ENCODE assay signal across 13 cellular contexts in genomic region chr18:78542204-78542603, GRCh38.
DNase-seq lines count a peak whose midpoint lies in the region; ATAC-seq and TF ChIP-seq lines count a peak whose summit lies in the region.
"Had no signal": no experiment of that assay in that cellular context is flagged by ENCODE, and none has a peak within 500 bp of the region (broad histone marks: within the 10 kb centered on the region; RNA-seq: fewer than 3 reads in every experiment).

No MANE protein-coding gene starts in this region.

- H3K4me2 ChIP-seq in osteoblast (ENCODE audit: insufficient read depth, low read length): no peak overlapping the region

- no peaks in the 10 kb centered on the region for H3K79me2 ChIP-seq in osteoblast (ENCODE audit: insufficient read depth, low read length)

- no peak overlapping the region for H2AFZ ChIP-seq in osteoblast (ENCODE audit: low read length)

- no peak overlapping the region for H3K27ac Mint-ChIP-seq in activated CD4-positive, alpha-beta memory T cell treated with anti-CD3 and anti-CD28 coated beads for 36 hours
- H3K27ac Mint-ChIP-seq: activated naive CD8-positive, alpha-beta T cell had no signal

- H4K20me1 ChIP-seq in osteoblast (ENCODE audit: insufficient read depth, low read length): no peaks in the 10 kb centered on the region

- POLR2A ChIA-PET in activated CD4-positive, alpha-beta memory T cell treated with anti-CD3 and anti-CD28 coated beads for 36 hours (lab: Charles Lee): no interaction called here

- no peaks in the 10 kb centered on the region for H3K36me3 Mint-ChIP-seq in activated CD4-positive, alpha-beta memory T cell treated with anti-CD3 and anti-CD28 coated beads for 36 hours
- H3K36me3 Mint-ChIP-seq: activated naive CD8-positive, alpha-beta T cell had no signal

- peak; percentile 92 for ATAC-seq in left lobe of liver

- H3K27me3 Mint-ChIP-seq in activated CD4-positive, alpha-beta memory T cell treated with anti-CD3 and anti-CD28 coated beads for 36 hours: no peaks in the 10 kb centered on the region
- H3K27me3 Mint-ChIP-seq: activated naive CD8-positive, alpha-beta T cell had no signal

- H3K27ac ChIP-seq in transverse colon (no peak overlapping the region), osteoblast (ENCODE audit: low read depth, low read length) (no peak overlapping the region)
- H3K27ac ChIP-seq: Peyer's patch had no signal

- intact Hi-C loops in transverse colon (cut with DNase I; ENCODE audit: low total_unique reads): no loop called here
- intact Hi-C loops in activated CD4-positive, alpha-beta memory T cell treated with anti-CD3 and anti-CD28 coated beads for 36 hours (cut with micrococcal nuclease): no loop called here

- no peak for TF ChIP-seq POLR2A in transverse colon (IDR thresholded peaks at IDR 0.05)

- no peak overlapping the region for H3K4me3 ChIP-seq in transverse colon
- no peak overlapping the region for H3K4me3 ChIP-seq in osteoblast (ENCODE audit: insufficient read depth, low read length)
- H3K4me3 ChIP-seq: Peyer's patch had no signal

- WGBS in transverse colon (ENCODE audit: low coverage in 1 of 2), 2 donors: 14 to 30% methylated on average over 1 to 4 of the region's 4 CpGs

- DNase-seq in SIG-M5 treated with dmso at 0.1 percent for 504 hours (lab: John Stamatoyannopoulos, UW; ENCODE audit: unreplicated experiment): peak; percentile 16
- no peak for DNase-seq in SIG-M5 (lab: John Stamatoyannopoulos, UW)
- peak; percentile 41 to 44 for DNase-seq in T47D (ENCODE audit: low read depth in 1 of 2, low spot score in 1 of 2)
- peak; percentile 64 for DNase-seq in left lobe of liver (ENCODE audit: low spot score)
- peak; percentile 35 for DNase-seq in transverse colon
- DNase-seq in activated CD4-positive, alpha-beta memory T cell treated with anti-CD3 and anti-CD28 coated beads for 36 hours: no peak
- no peak for DNase-seq in osteoblast (ENCODE audit: insufficient read length, low spot score, missing footprints)
- no peak for DNase-seq in NCI-H510A (lab: John Stamatoyannopoulos, UW)
- DNase-seq: ACHN; activated CD4-positive, alpha-beta T cell treated with anti-CD3 and anti-CD28 coated beads for 48 hours; NCI-H146 had no signal

- in situ Hi-C loops in T47D (cut with HindIII; ENCODE audit: low pct_unique_long_range_greater_than_20kb, low sequenced_read_pairs) (no loop called here), transverse colon (cut with MboI; ENCODE audit: low pct_ligation_motif_present in 1 of 4, low pct_unique_long_range_greater_than_20kb in 1 of 4, low sequenced_read_pairs in 3 of 4) (no loop called here)

- H3K9me3 ChIP-seq in transverse colon: no peaks in the 10 kb centered on the region
- H3K9me3 ChIP-seq in osteoblast (ENCODE audit: low read depth, low read length): peaks cover 1% of the 10 kb centered on the region
- H3K9me3 ChIP-seq: Peyer's patch had no signal

- peaks cover 2% of the 10 kb centered on the region for H3K4me1 Mint-ChIP-seq in activated CD4-positive, alpha-beta memory T cell treated with anti-CD3 and anti-CD28 coated beads for 36 hours (ENCODE audit: low read depth)

- H3K4me1 ChIP-seq in transverse colon (no peaks in the 10 kb centered on the region), osteoblast (ENCODE audit: insufficient read depth, low read length) (no peaks in the 10 kb centered on the region)
- H3K4me1 ChIP-seq: Peyer's patch had no signal

- TF ChIP-seq CTCF in transverse colon (IDR thresholded peaks at IDR 0.05): no peak
- no peak for TF ChIP-seq CTCF in osteoblast (IDR thresholded peaks at IDR 0.05; ENCODE audit: extremely low read depth, low read depth, low read length)

- H3K27me3 ChIP-seq in transverse colon (no peaks in the 10 kb centered on the region), osteoblast (ENCODE audit: insufficient read depth, low read length) (no peaks in the 10 kb centered on the region)
- H3K27me3 ChIP-seq: Peyer's patch had no signal

- CTCF ChIA-PET in activated CD4-positive, alpha-beta memory T cell treated with anti-CD3 and anti-CD28 coated beads for 36 hours (lab: Charles Lee): no interaction called here

- H3K9me3 Mint-ChIP-seq in activated CD4-positive, alpha-beta memory T cell treated with anti-CD3 and anti-CD28 coated beads for 36 hours: peaks cover 5% of the 10 kb centered on the region

- TF ChIP-seq EP300 in transverse colon (IDR thresholded peaks at IDR 0.05; ENCODE audit: low read depth): no peak

- H3K36me3 ChIP-seq in transverse colon (no peaks in the 10 kb centered on the region), osteoblast (ENCODE audit: insufficient read depth, low read length) (no peaks in the 10 kb centered on the region)
- H3K36me3 ChIP-seq: Peyer's patch had no signal

- no peak overlapping the region for H3K4me3 Mint-ChIP-seq in activated CD4-positive, alpha-beta memory T cell treated with anti-CD3 and anti-CD28 coated beads for 36 hours
- H3K4me3 Mint-ChIP-seq: activated naive CD8-positive, alpha-beta T cell had no signal

Comparison
In these comparisons a context has a peak if more than half of its experiments do, and no peak if none do; other contexts are left out.
1. DNase-seq: peak in SIG-M5 treated with dmso at 0.1 percent for 504 hours (single experiment), T47D (2 of 2), left lobe of liver (single experiment) and transverse colon (single experiment); none in SIG-M5 (single experiment), activated CD4-positive, alpha-beta memory T cell treated with anti-CD3 and anti-CD28 coated beads for 36 hours (single experiment), osteoblast (single experiment) and NCI-H510A (single experiment).